ENCODE assay signal across 36 cellular contexts in genomic region chr1:117173006-117173405, GRCh38. TPM values are rescaled to one million over a fixed set of nuclear protein-coding genes. Genes with fewer than 3 reads are reported as not detected.
"Had no signal": no experiment of that assay in that cellular context is flagged by ENCODE, and none has a peak within 500 bp of the region (broad histone marks: within the 10 kb centered on the region; RNA-seq: fewer than 3 reads in every experiment).

No MANE protein-coding gene starts in this region.

- H3K4me3 Mint-ChIP-seq: activated CD4-positive, alpha-beta memory T cell treated with anti-CD3 and anti-CD28 coated beads for 36 hours; activated CD4-positive, alpha-beta T cell treated with anti-CD3 and anti-CD28 coated beads, Interleukin-2, amount 10 ng/mL, durations not matched to agents 24 days and 14 days; activated naive CD4-positive, alpha-beta T cell treated with anti-CD3 and anti-CD28 coated beads for 36 hours; activated naive CD8-positive, alpha-beta T cell treated with anti-CD3 and anti-CD28 coated beads, Interleukin-2, amount 10 ng/mL, durations not matched to agents 7 days and 5 days; activated T-helper 1 cell treated with anti-CD3 and anti-CD28 coated beads, Interleukin-12 subunit alpha, Interleukin-12 subunit beta, Interleukin-2, Interleukin-4 antibody, amounts not matched to agents 30 ng/mL and 10 ng/mL and 1 ng/mL, durations not matched to agents 14 hours and 24 hours and 36 hours; central memory CD8-positive, alpha-beta T cell; dendritic cell treated with granulocyte-macrophage colony-stimulating factor and Interleukin-4, amounts not matched to agents 40 ng/mL and 50 ng/mL, for 4 days; immature natural killer cell; memory B cell; naive thymus-derived CD4-positive, alpha-beta T cell; stimulated activated effector memory CD8-positive, alpha-beta T cell treated with anti-CD3 and anti-CD28 coated beads, Interleukin-12 subunit alpha, Interleukin-12 subunit beta, amount 100 ng/mL, for 72 hours; stimulated activated naive CD8-positive, alpha-beta T cell treated with anti-CD3 and anti-CD28 coated beads, Interleukin-15, Interleukin-2, amounts not matched to agents 100 ng/mL and 50 ng/mL, for 24 hours had no signal

- H3K36me3 ChIP-seq: breast epithelium, gastroesophageal sphincter, heart left ventricle, thoracic aorta had no signal

- DNase-seq: activated CD4-positive, alpha-beta memory T cell treated with anti-CD3 and anti-CD28 coated beads for 36 hours; activated CD4-positive, alpha-beta T cell treated with anti-CD3 and anti-CD28 coated beads, Interleukin-2, amount 10 ng/mL, durations not matched to agents 24 days and 14 days; activated CD4-positive, CD25-positive, alpha-beta regulatory T cell treated with anti-CD3 and anti-CD28 coated beads, Interleukin-2, amount 50 U/mL, for 72 hours; activated CD8-positive, alpha-beta memory T cell treated with anti-CD3 and anti-CD28 coated beads, Interleukin-2, amount 50 U/mL, for 4 hours; activated effector memory CD4-positive, alpha-beta T cell treated with anti-CD3 and anti-CD28 coated beads, Interleukin-2, amount 50 U/mL, for 16 hours; activated naive CD4-positive, alpha-beta T cell treated with anti-CD3 and anti-CD28 coated beads for 36 hours; activated naive CD8-positive, alpha-beta T cell treated with anti-CD3 and anti-CD28 coated beads, Interleukin-2, amount 10 ng/mL, durations not matched to agents 7 days and 5 days; activated T-cell treated with anti-CD3 and anti-CD28 coated beads, Interleukin-2, amount 50 U/mL, for 1 hour; effector CD4-positive, alpha-beta T cell; erythroblast; heart left ventricle; hypothalamus; immature natural killer cell; kidney; midbrain; naive thymus-derived CD4-positive, alpha-beta T cell; posterior cingulate gyrus; stimulated activated CD4-positive, alpha-beta T cell treated with anti-CD3 and anti-CD28 coated beads, Interleukin-4, amount 100 ng/mL, for 24 hours; T-helper 2 cell; trophoblast cell had no signal

- H3K27ac ChIP-seq: gastroesophageal sphincter, heart left ventricle, skin epidermis, thoracic aorta had no signal

- H3K27me3 Mint-ChIP-seq: activated CD4-positive, alpha-beta memory T cell treated with anti-CD3 and anti-CD28 coated beads for 36 hours; activated CD4-positive, alpha-beta T cell treated with anti-CD3 and anti-CD28 coated beads, Interleukin-2, amount 10 ng/mL, durations not matched to agents 24 days and 14 days; dendritic cell treated with granulocyte-macrophage colony-stimulating factor and Interleukin-4, amounts not matched to agents 40 ng/mL and 50 ng/mL, for 4 days; memory B cell; stimulated activated naive CD8-positive, alpha-beta T cell treated with anti-CD3 and anti-CD28 coated beads, Interleukin-15, Interleukin-2, amounts not matched to agents 100 ng/mL and 50 ng/mL, for 24 hours had no signal

- H3K9me3 Mint-ChIP-seq: activated CD4-positive, alpha-beta memory T cell treated with anti-CD3 and anti-CD28 coated beads for 36 hours; activated CD4-positive, alpha-beta T cell treated with anti-CD3 and anti-CD28 coated beads, Interleukin-2, amount 10 ng/mL, durations not matched to agents 24 days and 14 days; activated naive CD4-positive, alpha-beta T cell treated with anti-CD3 and anti-CD28 coated beads for 36 hours; activated naive CD8-positive, alpha-beta T cell treated with anti-CD3 and anti-CD28 coated beads, Interleukin-2, amount 10 ng/mL, durations not matched to agents 7 days and 5 days; activated T-helper 1 cell treated with anti-CD3 and anti-CD28 coated beads, Interleukin-12 subunit alpha, Interleukin-12 subunit beta, Interleukin-2, Interleukin-4 antibody, amounts not matched to agents 30 ng/mL and 10 ng/mL and 1 ng/mL, durations not matched to agents 14 hours and 24 hours and 36 hours; central memory CD8-positive, alpha-beta T cell; dendritic cell treated with granulocyte-macrophage colony-stimulating factor and Interleukin-4, amounts not matched to agents 40 ng/mL and 50 ng/mL, for 4 days; immature natural killer cell; memory B cell; naive thymus-derived CD4-positive, alpha-beta T cell; stimulated activated effector memory CD8-positive, alpha-beta T cell treated with anti-CD3 and anti-CD28 coated beads, Interleukin-12 subunit alpha, Interleukin-12 subunit beta, amount 100 ng/mL, for 72 hours; stimulated activated naive CD8-positive, alpha-beta T cell treated with anti-CD3 and anti-CD28 coated beads, Interleukin-15, Interleukin-2, amounts not matched to agents 100 ng/mL and 50 ng/mL, for 24 hours had no signal

- H3K27me3 ChIP-seq: breast epithelium, gastroesophageal sphincter, heart left ventricle had no signal

- H3K9me3 ChIP-seq: breast epithelium, gastroesophageal sphincter, heart left ventricle, thoracic aorta had no signal

- H3K4me1 ChIP-seq: breast epithelium, gastroesophageal sphincter had no signal

- H3K36me3 Mint-ChIP-seq: activated CD4-positive, alpha-beta memory T cell treated with anti-CD3 and anti-CD28 coated beads for 36 hours; activated naive CD8-positive, alpha-beta T cell treated with anti-CD3 and anti-CD28 coated beads, Interleukin-2, amount 10 ng/mL, durations not matched to agents 7 days and 5 days; immature natural killer cell; memory B cell; naive thymus-derived CD4-positive, alpha-beta T cell; stimulated activated effector memory CD8-positive, alpha-beta T cell treated with anti-CD3 and anti-CD28 coated beads, Interleukin-12 subunit alpha, Interleukin-12 subunit beta, amount 100 ng/mL, for 72 hours had no signal

- H3K4me3 ChIP-seq: breast epithelium, gastroesophageal sphincter, heart left ventricle, skin epidermis, thoracic aorta had no signal

- ATAC-seq: gastroesophageal sphincter; heart left ventricle; naive thymus-derived CD4-positive, alpha-beta T cell; stimulated activated effector memory CD8-positive, alpha-beta T cell treated with anti-CD3 and anti-CD28 coated beads, Interleukin-12 subunit alpha, Interleukin-12 subunit beta, amount 100 ng/mL, for 72 hours had no signal

- H3K27ac Mint-ChIP-seq: activated CD4-positive, alpha-beta memory T cell treated with anti-CD3 and anti-CD28 coated beads for 36 hours; activated CD4-positive, alpha-beta T cell treated with anti-CD3 and anti-CD28 coated beads, Interleukin-2, amount 10 ng/mL, durations not matched to agents 24 days and 14 days; activated naive CD4-positive, alpha-beta T cell treated with anti-CD3 and anti-CD28 coated beads for 36 hours; activated naive CD8-positive, alpha-beta T cell treated with anti-CD3 and anti-CD28 coated beads, Interleukin-2, amount 10 ng/mL, durations not matched to agents 7 days and 5 days; activated T-helper 1 cell treated with anti-CD3 and anti-CD28 coated beads, Interleukin-12 subunit alpha, Interleukin-12 subunit beta, Interleukin-2, Interleukin-4 antibody, amounts not matched to agents 30 ng/mL and 10 ng/mL and 1 ng/mL, durations not matched to agents 14 hours and 24 hours and 36 hours; dendritic cell treated with granulocyte-macrophage colony-stimulating factor and Interleukin-4, amounts not matched to agents 40 ng/mL and 50 ng/mL, for 4 days; immature natural killer cell; memory B cell; stimulated activated effector memory CD8-positive, alpha-beta T cell treated with anti-CD3 and anti-CD28 coated beads, Interleukin-12 subunit alpha, Interleukin-12 subunit beta, amount 100 ng/mL, for 72 hours; stimulated activated naive CD8-positive, alpha-beta T cell treated with anti-CD3 and anti-CD28 coated beads, Interleukin-15, Interleukin-2, amounts not matched to agents 100 ng/mL and 50 ng/mL, for 24 hours had no signal

- H3K4me1 Mint-ChIP-seq: activated CD4-positive, alpha-beta T cell treated with anti-CD3 and anti-CD28 coated beads, Interleukin-2, amount 10 ng/mL, durations not matched to agents 24 days and 14 days; activated naive CD8-positive, alpha-beta T cell treated with anti-CD3 and anti-CD28 coated beads, Interleukin-2, amount 10 ng/mL, durations not matched to agents 7 days and 5 days; central memory CD8-positive, alpha-beta T cell; immature natural killer cell; memory B cell; naive thymus-derived CD4-positive, alpha-beta T cell; stimulated activated effector memory CD8-positive, alpha-beta T cell treated with anti-CD3 and anti-CD28 coated beads, Interleukin-12 subunit alpha, Interleukin-12 subunit beta, amount 100 ng/mL, for 72 hours had no signal

RNA-seq across cellular contexts. Expression of gene VTCN1, which starts 37.7 kb away (rescaled TPM):
- total RNA-seq: activated CD4-positive, alpha-beta memory T cell treated with anti-CD3 and anti-CD28 coated beads for 36 hours; activated CD4-positive, alpha-beta T cell treated with anti-CD3 and anti-CD28 coated beads, Interleukin-2, amount 10 ng/mL, durations not matched to agents 24 days and 14 days; activated CD8-positive, alpha-beta memory T cell treated with anti-CD3 and anti-CD28 coated beads for 36 hours; activated naive CD4-positive, alpha-beta T cell treated with anti-CD3 and anti-CD28 coated beads for 36 hours; activated naive CD8-positive, alpha-beta T cell treated with anti-CD3 and anti-CD28 coated beads, Interleukin-2, amount 10 ng/mL, durations not matched to agents 7 days and 5 days; activated T-helper 1 cell treated with anti-CD3 and anti-CD28 coated beads, Interleukin-12 subunit alpha, Interleukin-12 subunit beta, Interleukin-2, Interleukin-4 antibody, amounts not matched to agents 30 ng/mL and 10 ng/mL and 1 ng/mL, durations not matched to agents 14 hours and 24 hours and 36 hours; fibroblast of lung; fibroblast of villous mesenchyme; naive thymus-derived CD4-positive, alpha-beta T cell; osteoblast; sciatic nerve; subcutaneous adipose tissue; thoracic aorta had no signal
- polyA plus RNA-seq: heart left ventricle; immature natural killer cell; naive thymus-derived CD4-positive, alpha-beta T cell had no signal

RNA-seq across cellular contexts. Expression of gene TRIM45, which starts 51.5 kb away (rescaled TPM):
- polyA plus RNA-seq: immature natural killer cell; naive thymus-derived CD4-positive, alpha-beta T cell had no signal
